ENCODE assay signal across 8 cellular contexts in genomic region chr6:31738048-31738979, GRCh38. TPM values are rescaled to one million over a fixed set of nuclear protein-coding genes. Genes with fewer than 3 reads are reported as not detected.
DNase-seq lines count a peak whose midpoint lies in the region; ATAC-seq and TF ChIP-seq lines count a peak whose summit lies in the region.

No MANE protein-coding gene starts in this region.

- TF ChIP-seq CTCF in WI38 (IDR thresholded peaks at IDR 0.05; ENCODE audit: low read depth, low read length) (no peak), mucosa of descending colon (IDR thresholded peaks at IDR 0.05) (peak; percentile 17), stomach (IDR thresholded peaks at IDR 0.05) (peak in 2 of 7 experiments; percentile 21 to 30)

- H3K27ac ChIP-seq in duodenal mucosa (ENCODE audit: low read depth, low read length) (peak overlapping the region; percentile 94), stomach (peak overlapping the region; percentile 94 to 97 (median 95))

- peaks cover 12 to 20% of the 10 kb centered on the region in 2 donors for H3K36me3 ChIP-seq in duodenal mucosa (ENCODE audit: control insufficient read depth in 1 of 2, insufficient read depth in 2 of 2, low read length in 2 of 2)
- no peaks in the 10 kb centered on the region for H3K36me3 ChIP-seq in mucosa of descending colon (ENCODE audit: low read depth)
- H3K36me3 ChIP-seq in stomach, result peaks cover 6 to 12% (median 11%) of the 10 kb centered on the region in 4 donors

- WGBS in stomach, 5 donors, result 5 to 13% (median 10%) methylated on average over 6 of the region's 6 CpGs

- intact Hi-C loops in mucosa of descending colon (cut with DNase I, micrococcal nuclease) (no loop called here), stomach (cut with DNase I; ENCODE audit: low total_unique reads) (no loop called here)

- H3K27me3 ChIP-seq in duodenal mucosa (ENCODE audit: control insufficient read depth in 1 of 2, insufficient read depth in 2 of 2, low read length in 2 of 2), result no peaks in the 10 kb centered on the region
- no peaks in the 10 kb centered on the region for H3K27me3 ChIP-seq in stomach

- in situ Hi-C loops in ACHN (cut with HindIII; ENCODE audit: low pct_ligation_motif_present, low pct_unique_long_range_greater_than_20kb, low sequenced_read_pairs), result no loop called here

- H3K9me3 ChIP-seq in duodenal mucosa (ENCODE audit: control insufficient read depth in 1 of 2, low read length in 2 of 2) (no peaks in the 10 kb centered on the region), mucosa of descending colon (no peaks in the 10 kb centered on the region), stomach (no peaks in the 10 kb centered on the region)

- peak overlapping the region; percentile 30; the same call in 1 of the 2 replicates for H3K4me3 ChIP-seq in WI38 (ENCODE audit: low read depth, low read length)
- peak overlapping the region; percentile 44 to 52 for H3K4me3 ChIP-seq in duodenal mucosa (ENCODE audit: low read depth in 1 of 2, low read length in 2 of 2)
- H3K4me3 ChIP-seq in mucosa of descending colon, result no peak overlapping the region
- H3K4me3 ChIP-seq in stomach, result peak overlapping the region in 1 of 4 donors; percentile 8

- H3K9ac ChIP-seq in duodenal mucosa (ENCODE audit: low read depth in 1 of 2, low read length in 2 of 2), result peak overlapping the region; percentile 50 to 73

- H3K4me1 ChIP-seq in duodenal mucosa (ENCODE audit: control insufficient read depth in 1 of 2, insufficient read depth in 2 of 2, low read length in 2 of 2) (peaks cover 42 to 54% of the 10 kb centered on the region in 2 donors), mucosa of descending colon (ENCODE audit: low read depth) (peaks cover 34% of the 10 kb centered on the region), stomach (peaks cover 52 to 65% (median 59%) of the 10 kb centered on the region in 4 donors)

- DNase-seq in ACHN (peak; percentile 79), NCI-H2196 (lab: John Stamatoyannopoulos, UW; ENCODE audit: unreplicated experiment) (peak; percentile 89), mucosa of descending colon (peak; percentile 76 to 91 (median 77)), stomach (peak; percentile 89)

- TF ChIP-seq EP300 in stomach (IDR thresholded peaks at IDR 0.05), result no peak

- ATAC-seq in mucosa of descending colon (peak; percentile 44), GM19395 (IDR thresholded peaks at IDR 0.05; ENCODE audit: unreplicated experiment) (no peak)

- TF ChIP-seq POLR2A in GM18526 (IDR thresholded peaks at IDR 0.05; ENCODE audit: extremely low read depth, insufficient read length) (peak; percentile 47), stomach (IDR thresholded peaks at IDR 0.05) (peak in 1 of 4 donors; percentile 7)

RNA-seq across cellular contexts. Expression of gene MSH5, which starts 1.5 kb away (rescaled TPM):
- 10 to 100 TPM; 14.1 to 29.9 (median 29.7) TPM for total RNA-seq in mucosa of descending colon
- 10 to 100 TPM in 4 of 5 donors, 1 to 10 TPM in 1; 4.1 to 66.4 (median 21.4) TPM for total RNA-seq in stomach
- polyA plus RNA-seq in stomach, result 1 to 10 TPM; 2.9 to 9.3 (median 3.2) TPM

RNA-seq across cellular contexts. Expression of gene CLIC1, which starts 2.0 kb away (rescaled TPM):
- total RNA-seq in mucosa of descending colon, result 100 to 1,000 TPM; 269 to 555 (median 441) TPM
- total RNA-seq in stomach, result 100 to 1,000 TPM in 4 of 5 donors, 10 to 100 TPM in 1; 33.8 to 381 (median 117) TPM
- polyA plus RNA-seq in stomach, result 100 to 1,000 TPM; 331 to 597 (median 348) TPM

RNA-seq across cellular contexts. Expression of gene DDAH2, which starts 9.2 kb away (rescaled TPM):
- total RNA-seq in mucosa of descending colon (100 to 1,000 TPM in 1 of 3 donors, 10 to 100 TPM in 2; 56.1 to 152 (median 99.5) TPM), stomach (100 to 1,000 TPM in 2 of 5 donors, 10 to 100 TPM in 3; 33.3 to 133 (median 76.1) TPM)
- 10 to 100 TPM; 52.9 to 73.7 (median 57.9) TPM for polyA plus RNA-seq in stomach

RNA-seq across cellular contexts. Expression of gene MPIG6B, which starts 15.1 kb away (rescaled TPM):
- total RNA-seq in mucosa of descending colon, result 1 to 10 TPM in 1 of 3 donors, under 1 TPM in 2; 0.48 to 1.4 (median 0.57) TPM
- total RNA-seq in stomach, result not detected
- under 1 TPM in 1 of 3 donors, not detected in 2; 0.10 TPM for polyA plus RNA-seq in stomach

RNA-seq across cellular contexts. Expression of gene LY6G6C, which starts 16.8 kb away (rescaled TPM):
- total RNA-seq in mucosa of descending colon (under 1 TPM in 1 of 3 donors, not detected in 2; 0.32 TPM), stomach (not detected)
- under 1 TPM in 1 of 3 donors, not detected in 2; 0.90 TPM for polyA plus RNA-seq in stomach
